3 cellular contexts compared by ENCODE assay signal in genomic region chr14:48615618-48616017, GRCh38.
"Had no signal": no experiment of that assay in that cellular context is flagged by ENCODE, and none has a peak within 500 bp of the region (broad histone marks: within the 10 kb centered on the region; RNA-seq: fewer than 3 reads in every experiment).

No MANE protein-coding gene starts in this region.

- DNase-seq: GDM1, GF-D8 had no signal

- H3K4me3 ChIP-seq: GM12878 had no signal

- ATAC-seq: GM12878 had no signal
